ENCODE assay signal across 11 cellular contexts in genomic region chr17:31654936-31655335, GRCh38.
A peak's percentile ranks its signal among the peaks of the same experiment; 100 is the strongest.
DNase-seq lines count a peak whose midpoint lies in the region; ATAC-seq and TF ChIP-seq lines count a peak whose summit lies in the region.
"Had no signal": no experiment of that assay in that cellular context is flagged by ENCODE, and none has a peak within 500 bp of the region (broad histone marks: within the 10 kb centered on the region; RNA-seq: fewer than 3 reads in every experiment).

No MANE protein-coding gene starts in this region.

- H3K27ac ChIP-seq in naive thymus-derived CD4-positive, alpha-beta T cell (ENCODE audit: low read depth, low read length) = no peak overlapping the region
- H3K27ac ChIP-seq: pancreas had no signal

- H3K27me3 Mint-ChIP-seq in Calu3 (ENCODE audit: unreplicated experiment) = peaks cover 55% of the 10 kb centered on the region
- H3K27me3 Mint-ChIP-seq in activated naive CD8-positive, alpha-beta T cell treated with anti-CD3 and anti-CD28 coated beads, Interleukin-2, amount 10 ng/mL, durations not matched to agents 7 days and 5 days = peaks cover 10% of the 10 kb centered on the region
- peaks cover 15 to 30% (median 17%) of the 10 kb centered on the region in 5 donors for H3K27me3 Mint-ChIP-seq in naive thymus-derived CD4-positive, alpha-beta T cell

- intact Hi-C loops in Calu3 (cut with micrococcal nuclease; ENCODE audit: unreplicated experiment) = no loop called here
- intact Hi-C loops in naive thymus-derived CD4-positive, alpha-beta T cell (cut with micrococcal nuclease) = no loop called here

- H3K27me3 ChIP-seq in naive thymus-derived CD4-positive, alpha-beta T cell (ENCODE audit: control insufficient read depth in 2 of 2, insufficient read depth in 2 of 2, low read length in 2 of 2) = no peaks in the 10 kb centered on the region
- H3K27me3 ChIP-seq in HAP-1 (ENCODE audit: low read depth) = peaks cover 6% of the 10 kb centered on the region; the same call in 1 of the 2 replicates
- H3K27me3 ChIP-seq: pancreas had no signal

- POLR2A ChIA-PET in activated naive CD8-positive, alpha-beta T cell treated with anti-CD3 and anti-CD28 coated beads, Interleukin-2, amount 10 ng/mL, durations not matched to agents 7 days and 5 days (lab: Charles Lee) = no interaction called here
- POLR2A ChIA-PET in naive thymus-derived CD4-positive, alpha-beta T cell (lab: Charles Lee) = no interaction called here

- no peaks in the 10 kb centered on the region for H3K4me1 ChIP-seq in naive thymus-derived CD4-positive, alpha-beta T cell (ENCODE audit: control insufficient read depth in 2 of 2, insufficient read depth in 2 of 2, low read length in 2 of 2)
- H3K4me1 ChIP-seq in HAP-1 = no peaks in the 10 kb centered on the region
- H3K4me1 ChIP-seq: pancreas had no signal

- H3K4me1 Mint-ChIP-seq in Calu3 (ENCODE audit: low read depth, unreplicated experiment) = no peaks in the 10 kb centered on the region
- H3K4me1 Mint-ChIP-seq in activated naive CD8-positive, alpha-beta T cell treated with anti-CD3 and anti-CD28 coated beads, Interleukin-2, amount 10 ng/mL, durations not matched to agents 7 days and 5 days = peaks cover 4% of the 10 kb centered on the region
- peaks cover 0 to 3% (median 0%) of the 10 kb centered on the region in 7 donors for H3K4me1 Mint-ChIP-seq in naive thymus-derived CD4-positive, alpha-beta T cell
- H3K4me1 Mint-ChIP-seq: CD4-positive, CD25-positive, alpha-beta regulatory T cell had no signal

- no peak overlapping the region for H3K4me3 Mint-ChIP-seq in Calu3 (ENCODE audit: low read depth, unreplicated experiment)
- H3K4me3 Mint-ChIP-seq in activated naive CD8-positive, alpha-beta T cell treated with anti-CD3 and anti-CD28 coated beads, Interleukin-2, amount 10 ng/mL, durations not matched to agents 7 days and 5 days = no peak overlapping the region
- no peak overlapping the region for H3K4me3 Mint-ChIP-seq in naive thymus-derived CD4-positive, alpha-beta T cell
- H3K4me3 Mint-ChIP-seq: CD4-positive, CD25-positive, alpha-beta regulatory T cell had no signal

- in situ Hi-C loops in HAP-1 (cut with MboI; ENCODE audit: low sequenced_read_pairs) = loop anchor here (10.0 kb wide), 1 partner anchor 160 kb away; no protein-coding TSS in a partner anchor

- TF ChIP-seq CTCF in Calu3 (IDR thresholded peaks at IDR 0.05; ENCODE audit: unreplicated experiment) = no peak

- peak; percentile 92 for ATAC-seq in activated naive CD8-positive, alpha-beta T cell treated with anti-CD3 and anti-CD28 coated beads, Interleukin-2, amount 10 ng/mL, durations not matched to agents 7 days and 5 days (ENCODE audit: low read depth)
- ATAC-seq in naive thymus-derived CD4-positive, alpha-beta T cell = peak; percentile 94
- no peak for ATAC-seq in HG03039 (IDR thresholded peaks at IDR 0.05; ENCODE audit: unreplicated experiment)
- ATAC-seq in HG02678 (IDR thresholded peaks at IDR 0.05; ENCODE audit: unreplicated experiment) = no peak

- H3K27ac Mint-ChIP-seq in Calu3 (ENCODE audit: unreplicated experiment) = no peak overlapping the region
- no peak overlapping the region for H3K27ac Mint-ChIP-seq in activated naive CD8-positive, alpha-beta T cell treated with anti-CD3 and anti-CD28 coated beads, Interleukin-2, amount 10 ng/mL, durations not matched to agents 7 days and 5 days
- no peak overlapping the region for H3K27ac Mint-ChIP-seq in naive thymus-derived CD4-positive, alpha-beta T cell
- H3K27ac Mint-ChIP-seq: CD4-positive, CD25-positive, alpha-beta regulatory T cell had no signal

- no TSS peak for BruUV-seq in Calu3 (replicated peaks; lab: Mats Ljungman, UMichigan)

- no peaks in the 10 kb centered on the region for H3K9me3 Mint-ChIP-seq in Calu3 (ENCODE audit: low read depth, unreplicated experiment)
- no peaks in the 10 kb centered on the region for H3K9me3 Mint-ChIP-seq in activated naive CD8-positive, alpha-beta T cell treated with anti-CD3 and anti-CD28 coated beads, Interleukin-2, amount 10 ng/mL, durations not matched to agents 7 days and 5 days
- peaks cover 0 to 2% (median 0%) of the 10 kb centered on the region in 11 donors for H3K9me3 Mint-ChIP-seq in naive thymus-derived CD4-positive, alpha-beta T cell

- H3K36me3 Mint-ChIP-seq in Calu3 (ENCODE audit: insufficient read depth, unreplicated experiment) = no peaks in the 10 kb centered on the region
- H3K36me3 Mint-ChIP-seq in activated naive CD8-positive, alpha-beta T cell treated with anti-CD3 and anti-CD28 coated beads, Interleukin-2, amount 10 ng/mL, durations not matched to agents 7 days and 5 days = no peaks in the 10 kb centered on the region
- H3K36me3 Mint-ChIP-seq in naive thymus-derived CD4-positive, alpha-beta T cell = no peaks in the 10 kb centered on the region
- H3K36me3 Mint-ChIP-seq: CD4-positive, CD25-positive, alpha-beta regulatory T cell had no signal

- H3K36me3 ChIP-seq in naive thymus-derived CD4-positive, alpha-beta T cell (ENCODE audit: control insufficient read depth in 2 of 3, insufficient read depth in 3 of 3, low read length in 3 of 3) = no peaks in the 10 kb centered on the region
- no peaks in the 10 kb centered on the region for H3K36me3 ChIP-seq in HAP-1 (replicated peaks)
- H3K36me3 ChIP-seq: pancreas had no signal

- CTCF ChIA-PET in Calu3 (lab: Charles Lee) = no interaction called here
- CTCF ChIA-PET in naive thymus-derived CD4-positive, alpha-beta T cell (lab: Charles Lee) = no interaction called here

- DNase-seq in Calu3 (peak; percentile 58), HT1080 (ENCODE audit: low read depth) (peak; percentile 51), HAP-1 (ENCODE audit: low spot score in 2 of 2) (no peak), NCI-H1694 treated with DMSO at 0.1 percent for 48 hours (lab: John Stamatoyannopoulos, UW) (no peak)
- peak; percentile 41 for DNase-seq in activated naive CD8-positive, alpha-beta T cell treated with anti-CD3 and anti-CD28 coated beads, Interleukin-2, amount 10 ng/mL, durations not matched to agents 7 days and 5 days
- peak in 1 of 9 donors; percentile 12 for DNase-seq in naive thymus-derived CD4-positive, alpha-beta T cell
- DNase-seq: NCI-H774, pancreas had no signal

- H3K9me3 ChIP-seq in naive thymus-derived CD4-positive, alpha-beta T cell (ENCODE audit: control insufficient read depth in 2 of 3, low read length in 3 of 3) = no peaks in the 10 kb centered on the region
- H3K9me3 ChIP-seq in HAP-1 = no peaks in the 10 kb centered on the region
- H3K9me3 ChIP-seq: pancreas had no signal

- no peak overlapping the region for H3K4me3 ChIP-seq in naive thymus-derived CD4-positive, alpha-beta T cell (ENCODE audit: low read length)
- no peak overlapping the region for H3K4me3 ChIP-seq in HAP-1
- H3K4me3 ChIP-seq: pancreas had no signal

Comparison
In these comparisons a context has a peak if more than half of its experiments do, and no peak if none do; other contexts are left out.
1. DNase-seq: peak in Calu3 (single experiment), HT1080 (single experiment) and activated naive CD8-positive, alpha-beta T cell treated with anti-CD3 and anti-CD28 coated beads, Interleukin-2, amount 10 ng/mL, durations not matched to agents 7 days and 5 days (single experiment); none in HAP-1 (0 of 2) and NCI-H1694 treated with DMSO at 0.1 percent for 48 hours (single experiment).
2. ATAC-seq: peak in activated naive CD8-positive, alpha-beta T cell treated with anti-CD3 and anti-CD28 coated beads, Interleukin-2, amount 10 ng/mL, durations not matched to agents 7 days and 5 days (single experiment) and naive thymus-derived CD4-positive, alpha-beta T cell (single experiment); none in HG03039 (single experiment) and HG02678 (single experiment).